In the genomic region with DNA sequence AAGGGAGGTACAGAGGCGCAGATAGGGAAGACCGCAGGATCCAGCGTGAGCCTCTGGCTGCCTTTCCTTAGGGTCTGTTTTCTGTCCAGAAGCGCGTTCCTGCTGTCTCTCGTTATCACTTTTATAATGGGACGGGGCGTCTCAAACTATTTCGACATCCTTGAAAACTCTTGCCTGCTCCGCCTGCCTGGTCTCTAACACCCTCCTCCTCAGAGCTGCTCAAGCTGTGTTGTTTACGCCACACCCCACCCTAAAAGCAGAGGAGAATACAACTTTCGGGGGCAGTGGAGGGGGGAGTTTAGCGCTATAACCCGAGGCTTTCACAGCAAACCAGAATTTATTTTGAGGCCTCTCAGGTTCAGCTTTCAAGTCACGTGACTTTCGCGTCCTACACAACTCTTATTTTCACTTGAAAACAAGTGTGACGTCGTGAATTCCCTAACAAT, we compare ENCODE assay signal across 8 cellular contexts. TPM values are rescaled to one million over a fixed set of nuclear protein-coding genes. Genes with fewer than 3 reads are reported as not detected.
DNase-seq lines count a peak whose midpoint lies in the region; ATAC-seq and TF ChIP-seq lines count a peak whose summit lies in the region.

No MANE protein-coding gene starts in this region.

- peak overlapping the region; percentile 65; the same call in 1 of the 2 replicates for H3K9ac ChIP-seq in iPS-20b (ENCODE audit: low read depth, low read length)

- no peak for TF ChIP-seq CTCF in spleen (IDR thresholded peaks at IDR 0.05 in 8 of 11, conservative IDR thresholded peaks at IDR 0.05 in 3 of 11)

- H3K4me3 ChIP-seq in iPS-20b (ENCODE audit: low read length) (peak overlapping the region; percentile 63), spleen (peak overlapping the region; percentile 1 to 82 (median 54))

- intact Hi-C loops in spleen (cut with DNase I; ENCODE audit: low total_unique reads), result no loop called here

- TF ChIP-seq POLR2A in spleen (IDR thresholded peaks at IDR 0.05), result no peak

- WGBS in spleen, 5 donors, result 10 to 50% (median 17%) methylated on average over 17 to 19 of the region's 19 CpGs

- DNase-seq in DMS53 (lab: John Stamatoyannopoulos, UW) (peak; percentile 65), astrocyte of the hippocampus (ENCODE audit: low read depth, low spot score) (peak; percentile 65), spleen (no peak), KBM-7 (no peak)

- H3K27ac ChIP-seq in iPS-20b (ENCODE audit: low read length) (peak overlapping the region; percentile 16), spleen (peak overlapping the region; percentile 72 to 93 (median 90))

- H3K9me3 ChIP-seq in iPS-20b (ENCODE audit: insufficient read depth, low read depth, low read length) (no peaks in the 10 kb centered on the region), spleen (no peaks in the 10 kb centered on the region)

- in situ Hi-C loops in KBM-7 (cut with MboI; ENCODE audit: low pct_unique_long_range_greater_than_20kb, low sequenced_read_pairs), result no loop called here

- H3K36me3 ChIP-seq in iPS-20b (ENCODE audit: insufficient read depth, low read depth, low read length) (no peaks in the 10 kb centered on the region), spleen (no peaks in the 10 kb centered on the region)

- ATAC-seq in HG03280 (IDR thresholded peaks at IDR 0.05; ENCODE audit: unreplicated experiment) (peak; percentile 7), GM18858 (IDR thresholded peaks at IDR 0.05; ENCODE audit: unreplicated experiment) (no peak), HG03432 (IDR thresholded peaks at IDR 0.05; ENCODE audit: unreplicated experiment) (no peak)

- H3K27me3 ChIP-seq in iPS-20b (ENCODE audit: insufficient read depth, low read length) (no peaks in the 10 kb centered on the region), spleen (replicated peaks in 1 of 7) (no peaks in the 10 kb centered on the region)

- H3K4me1 ChIP-seq in iPS-20b (ENCODE audit: insufficient read depth, low read length) (peaks cover 4% of the 10 kb centered on the region; the same call in 1 of the 2 replicates), spleen (peaks cover 0 to 24% (median 12%) of the 10 kb centered on the region in 6 donors)

RNA-seq across cellular contexts. Expression of a gene that starts 0.6 kb away (rescaled TPM):
- total RNA-seq in spleen, result 10 to 100 TPM; 29.1 to 38.1 (median 34.7) TPM
- polyA plus RNA-seq in spleen, result 10 to 100 TPM; 35.2 to 54.5 (median 52.3) TPM

RNA-seq across cellular contexts. Expression of a gene that starts 26.2 kb away (rescaled TPM):
- 10 to 100 TPM; 15.9 to 21.8 (median 17.4) TPM for total RNA-seq in spleen
- 10 to 100 TPM; 11.0 to 17.0 (median 14.1) TPM for polyA plus RNA-seq in spleen

RNA-seq across cellular contexts. Expression of a gene that starts 30.0 kb away (rescaled TPM):
- 10 to 100 TPM; 57.0 to 93.1 (median 70.3) TPM for total RNA-seq in spleen
- polyA plus RNA-seq in spleen, result 10 to 100 TPM; 15.5 to 34.2 (median 15.7) TPM

RNA-seq across cellular contexts. Expression of a gene that starts 30.3 kb away (rescaled TPM):
- 10 to 100 TPM; 18.6 to 36.3 (median 23.1) TPM for total RNA-seq in spleen
- 10 to 100 TPM; 13.4 to 27.1 (median 20.6) TPM for polyA plus RNA-seq in spleen

RNA-seq across cellular contexts. Expression of a gene that starts 30.7 kb away (rescaled TPM):
- 10 to 100 TPM; 18.9 to 66.6 (median 39.1) TPM for total RNA-seq in spleen
- polyA plus RNA-seq in spleen, result 10 to 100 TPM; 21.5 to 52.8 (median 49.9) TPM

Comparison
In these comparisons a context has a peak if more than half of its experiments do, and no peak if none do; other contexts are left out.
1. DNase-seq: peak in DMS53 (single experiment) and astrocyte of the hippocampus (single experiment); none in spleen (single experiment) and KBM-7 (single experiment).